In the genomic region with DNA sequence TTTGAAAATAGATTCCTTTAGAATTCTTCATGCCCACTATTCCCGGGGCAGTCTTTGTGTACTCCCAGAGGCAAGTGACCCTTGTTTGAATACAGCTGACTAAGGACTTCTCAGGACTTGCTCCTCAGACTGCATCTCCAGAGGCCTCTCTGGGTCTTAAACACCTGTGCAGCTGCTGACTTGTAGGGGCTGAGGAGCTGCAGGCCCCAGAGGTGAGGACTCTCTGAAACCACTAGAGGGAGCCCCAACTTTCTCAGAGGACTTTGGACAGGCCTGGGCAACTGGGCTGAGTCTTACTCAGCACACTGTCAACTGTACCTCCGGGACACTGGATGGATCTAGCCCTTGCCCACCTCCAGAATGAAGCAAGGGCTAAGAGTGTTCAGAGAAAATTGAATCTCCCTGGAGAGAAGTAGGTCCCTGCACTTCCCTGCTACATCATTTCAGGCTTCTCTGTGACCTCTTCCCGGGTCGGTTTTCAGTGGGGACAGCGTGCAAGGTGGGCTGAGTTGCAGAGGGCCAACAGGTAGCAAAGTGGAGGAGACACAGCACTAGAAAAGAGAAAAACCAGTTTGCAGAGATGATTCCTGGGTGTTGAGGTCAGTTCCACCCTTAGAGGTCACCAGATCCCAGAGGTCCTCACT, we compare ENCODE assay signal across 8 cellular contexts.
DNase-seq lines count a peak whose midpoint lies in the region; ATAC-seq and TF ChIP-seq lines count a peak whose summit lies in the region.

No MANE protein-coding gene starts in this region.

- no peak overlapping the region for H2BK15ac ChIP-seq in mesenchymal stem cell (ENCODE audit: low read depth, poor library complexity, severe bottlenecking)

- H3K4ac ChIP-seq in mesenchymal stem cell (ENCODE audit: low read depth in 1 of 2, low read length in 2 of 2): no peak overlapping the region

- no peak overlapping the region for H2BK5ac ChIP-seq in mesenchymal stem cell (ENCODE audit: low read depth, low read length, poor library complexity, severe bottlenecking)

- no peak overlapping the region for H3K18ac ChIP-seq in mesenchymal stem cell (ENCODE audit: low read depth in 1 of 2, low read length in 2 of 2)

- no peak overlapping the region for H3K23ac ChIP-seq in mesenchymal stem cell (ENCODE audit: low read length in 2 of 2)

- ATAC-seq in activated naive CD4-positive, alpha-beta T cell treated with anti-CD3 and anti-CD28 coated beads, Interleukin-2, amount 50 U/mL, for 72 hours: peak; percentile 80 to 85
- peak; percentile 96 for ATAC-seq in GM21576 (IDR thresholded peaks at IDR 0.05; ENCODE audit: unreplicated experiment)
- peak; percentile 46 for ATAC-seq in central memory CD8-positive, alpha-beta T cell (replicated peaks; ENCODE audit: extremely low read depth, poor library complexity, severe bottlenecking)

- no peak overlapping the region for H3K4me3 ChIP-seq in OCI-LY7 (ENCODE audit: low read depth, low read length, poor library complexity, severe bottlenecking)
- H3K4me3 ChIP-seq in mesenchymal stem cell (ENCODE audit: insufficient read depth in 1 of 2, low read depth in 1 of 2, low read length in 2 of 2): no peak overlapping the region

- no peak overlapping the region for H3K14ac ChIP-seq in mesenchymal stem cell (ENCODE audit: low read length in 2 of 2)

- no peaks in the 10 kb centered on the region for H3K27me3 Mint-ChIP-seq in central memory CD8-positive, alpha-beta T cell

- H2AFZ ChIP-seq in OCI-LY7 (ENCODE audit: low read length): no peak overlapping the region
- H2AFZ ChIP-seq in mesenchymal stem cell (ENCODE audit: low read depth, low read length): no peak overlapping the region

- H3K9me3 ChIP-seq in OCI-LY7 (ENCODE audit: low read length): no peaks in the 10 kb centered on the region
- no peaks in the 10 kb centered on the region for H3K9me3 ChIP-seq in mesenchymal stem cell (ENCODE audit: control insufficient read depth, low read length)

- H3K4me1 ChIP-seq in OCI-LY7 (ENCODE audit: insufficient read depth, low read length, poor library complexity, severe bottlenecking) (no peaks in the 10 kb centered on the region), mesenchymal stem cell (ENCODE audit: control insufficient read depth, insufficient read depth, low read depth, low read length) (no peaks in the 10 kb centered on the region)

- no peak overlapping the region for H4K91ac ChIP-seq in mesenchymal stem cell (ENCODE audit: low read length)

- H3K36me3 Mint-ChIP-seq in activated naive CD4-positive, alpha-beta T cell treated with anti-CD3 and anti-CD28 coated beads, Interleukin-2, amount 50 U/mL, for 72 hours: no peaks in the 10 kb centered on the region
- no peaks in the 10 kb centered on the region for H3K36me3 Mint-ChIP-seq in central memory CD8-positive, alpha-beta T cell (ENCODE audit: insufficient read depth)

- H3K9me2 ChIP-seq in OCI-LY7 (ENCODE audit: insufficient read depth, low read length): no peaks in the 10 kb centered on the region

- H3K4me3 Mint-ChIP-seq in central memory CD8-positive, alpha-beta T cell: no peak overlapping the region

- H3K4me2 ChIP-seq in OCI-LY7 (ENCODE audit: low read length) (no peak overlapping the region), mesenchymal stem cell (ENCODE audit: low read length, poor library complexity, severe bottlenecking) (no peak overlapping the region)

- 95% methylated on average over 5 of the region's 5 CpGs for WGBS in mesenchymal stem cell

- POLR2A ChIA-PET in OCI-LY7 (lab: Charles Lee): no interaction called here

- no peak overlapping the region for H2BK120ac ChIP-seq in mesenchymal stem cell (ENCODE audit: low read depth, low read length)

- H3K27ac ChIP-seq in OCI-LY7 (ENCODE audit: low read depth, low read length, poor library complexity, severe bottlenecking) (no peak overlapping the region), mesenchymal stem cell (ENCODE audit: low read length, poor library complexity, severe bottlenecking) (no peak overlapping the region)

- peak; percentile 74 for TF ChIP-seq CTCF in OCI-LY7 (conservative IDR thresholded peaks at IDR 0.05; ENCODE audit: low read length)

- H2BK12ac ChIP-seq in mesenchymal stem cell (ENCODE audit: low read length in 2 of 2): no peak overlapping the region

- no peaks in the 10 kb centered on the region for H3K79me2 ChIP-seq in OCI-LY7 (ENCODE audit: insufficient read depth, low read depth, low read length)

- CTCF ChIA-PET in OCI-LY7 (lab: Charles Lee; ENCODE audit: unreplicated experiment): no interaction called here

- peak overlapping the region in 1 of 2 donors; percentile 70 for H3K27ac Mint-ChIP-seq in activated naive CD4-positive, alpha-beta T cell treated with anti-CD3 and anti-CD28 coated beads, Interleukin-2, amount 50 U/mL, for 72 hours
- no peak overlapping the region for H3K27ac Mint-ChIP-seq in central memory CD8-positive, alpha-beta T cell (ENCODE audit: low read depth)

- H3K9ac ChIP-seq in mesenchymal stem cell (ENCODE audit: low read length): no peak overlapping the region

- H3K36me3 ChIP-seq in OCI-LY7 (ENCODE audit: insufficient read depth, low read length) (no peaks in the 10 kb centered on the region), mesenchymal stem cell (ENCODE audit: control insufficient read depth in 1 of 2, insufficient read depth in 2 of 2, low read depth in 1 of 2, low read length in 2 of 2) (no peaks in the 10 kb centered on the region)

- peak overlapping the region; percentile 14 for H4K8ac ChIP-seq in mesenchymal stem cell (ENCODE audit: low read length)

- no peak overlapping the region for H2AK5ac ChIP-seq in mesenchymal stem cell (ENCODE audit: low read length, severe bottlenecking)

- no TSS peak for BruUV-seq in OCI-LY7 (replicated peaks; lab: Mats Ljungman, UMichigan)

- H3K79me1 ChIP-seq in mesenchymal stem cell (replicated peaks; ENCODE audit: low read length, poor library complexity, severe bottlenecking): no peaks in the 10 kb centered on the region

- intact Hi-C loops in OCI-LY7 (cut with micrococcal nuclease; ENCODE audit: unreplicated experiment): no loop called here

- H3K4me1 Mint-ChIP-seq in central memory CD8-positive, alpha-beta T cell: no peaks in the 10 kb centered on the region

- peak in 1 of 2 donors; percentile 32 for DNase-seq in activated naive CD4-positive, alpha-beta T cell treated with anti-CD3 and anti-CD28 coated beads, Interleukin-2, amount 50 U/mL, for 72 hours (ENCODE audit: low spot score in 2 of 2)
- no peak for DNase-seq in activated naive CD4-positive, alpha-beta T cell treated with anti-CD3 and anti-CD28 coated beads, Interleukin-2, amount 50 U/mL, for 16 hours
- DNase-seq in HK-2 (ENCODE audit: unreplicated experiment) (peak; percentile 44), OCI-LY7 (ENCODE audit: low spot score) (peak; percentile 55), mesenchymal stem cell (peak; percentile 44), NK-92 (lab: John Stamatoyannopoulos, UW; ENCODE audit: unreplicated experiment) (no peak)
- no peak for DNase-seq in central memory CD8-positive, alpha-beta T cell (ENCODE audit: low spot score in 2 of 2)

- H3K9me3 Mint-ChIP-seq in activated naive CD4-positive, alpha-beta T cell treated with anti-CD3 and anti-CD28 coated beads, Interleukin-2, amount 50 U/mL, for 72 hours: no peaks in the 10 kb centered on the region
- no peaks in the 10 kb centered on the region for H3K9me3 Mint-ChIP-seq in central memory CD8-positive, alpha-beta T cell

- no peaks in the 10 kb centered on the region for H3K27me3 ChIP-seq in mesenchymal stem cell (ENCODE audit: control insufficient read depth in 1 of 2, insufficient read depth in 1 of 2, low read length in 2 of 2)

- no peaks in the 10 kb centered on the region for H4K20me1 ChIP-seq in OCI-LY7 (ENCODE audit: insufficient read depth, low read length)

Comparison
In these comparisons a context has a peak if more than half of its experiments do, and no peak if none do; other contexts are left out.
1. ATAC-seq: peak in every context shown above with its lines; median percentile 96 in GM21576; 82 in activated naive CD4-positive, alpha-beta T cell treated with anti-CD3 and anti-CD28 coated beads, Interleukin-2, amount 50 U/mL, for 72 hours; 46 in central memory CD8-positive, alpha-beta T cell.
2. DNase-seq: peak in HK-2 (single experiment), OCI-LY7 (single experiment) and mesenchymal stem cell (single experiment); none in activated naive CD4-positive, alpha-beta T cell treated with anti-CD3 and anti-CD28 coated beads, Interleukin-2, amount 50 U/mL, for 16 hours (single experiment), central memory CD8-positive, alpha-beta T cell (0 of 2) and NK-92 (single experiment).